Comparison of ENCODE assay signal across 9 cellular contexts in the genomic region with DNA sequence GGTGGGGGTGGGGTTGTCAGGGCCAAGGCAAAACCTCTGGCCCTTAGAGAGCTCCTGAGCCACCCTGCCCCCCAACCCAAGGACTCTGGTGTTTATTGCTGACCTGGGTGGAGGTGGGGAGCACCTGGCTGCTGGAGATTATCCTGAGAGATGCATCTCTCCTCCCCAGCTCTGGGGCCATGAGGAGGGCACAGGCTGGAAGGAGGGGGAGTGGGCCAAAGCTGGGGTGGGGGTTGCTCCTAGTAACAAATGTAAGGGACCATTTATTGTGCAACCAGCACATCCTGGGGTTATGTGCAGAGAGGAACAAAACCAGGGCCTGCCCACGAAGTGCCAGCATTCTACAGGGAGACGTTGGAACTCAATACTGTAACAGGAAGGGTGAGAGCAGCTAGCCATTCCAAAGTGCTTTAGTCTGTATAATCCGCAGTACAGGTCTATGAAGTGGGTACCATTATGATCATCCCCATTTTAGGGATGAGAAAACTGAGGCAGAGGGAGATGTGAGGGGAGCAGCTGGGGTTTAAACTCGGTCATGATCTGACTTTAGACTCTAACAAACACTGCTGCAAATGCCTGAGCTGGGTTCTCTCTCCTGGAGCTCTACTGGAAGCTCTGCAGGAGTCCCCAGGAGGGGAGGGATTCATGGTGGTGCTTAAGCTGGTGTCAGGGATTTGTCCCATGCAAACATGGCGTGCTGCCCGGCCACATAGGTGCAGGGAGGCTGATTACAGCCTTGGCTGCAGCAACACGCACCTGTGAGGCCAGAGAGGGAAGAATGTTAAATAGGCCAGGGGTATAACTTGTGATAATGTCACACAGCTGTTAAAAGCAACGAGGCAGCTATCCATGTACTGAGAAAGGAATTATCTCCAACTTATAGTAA. TPM values are rescaled to one million over a fixed set of nuclear protein-coding genes. Genes with fewer than 3 reads are reported as not detected.
DNase-seq lines count a peak whose midpoint lies in the region; ATAC-seq, FAIRE-seq and TF ChIP-seq lines count a peak whose summit lies in the region.
"Had no signal": no experiment of that assay in that cellular context is flagged by ENCODE, and none has a peak within 500 bp of the region (broad histone marks: within the 10 kb centered on the region; RNA-seq: fewer than 3 reads in every experiment).

No MANE protein-coding gene starts in this region.

- intact Hi-C loops in HepG2 (cut with micrococcal nuclease; ENCODE audit: unreplicated experiment) = no loop called here
- intact Hi-C loops in right lobe of liver (cut with DNase I) = loop anchor here in 1 of 2 donors (10.0 kb wide), 1 partner anchor 98 kb away; no protein-coding TSS in a partner anchor
- intact Hi-C loops in vagina (cut with DNase I) = loop anchor here (10.0 kb wide), 1 partner anchor 98 kb away; no protein-coding TSS in a partner anchor

- H3K79me2 ChIP-seq in HepG2 (ENCODE audit: insufficient read depth, low read length) = peaks cover 23% of the 10 kb centered on the region
- H3K79me2 ChIP-seq in SU-DHL-6 (ENCODE audit: insufficient read depth, low read length) = peaks cover 30% of the 10 kb centered on the region

- no peak overlapping the region for H3K27ac ChIP-seq in HepG2 (ENCODE audit: extremely low read length, insufficient read depth, low read length)
- peak overlapping the region in 1 of 3 donors; percentile 90 for H3K27ac ChIP-seq in right lobe of liver
- H3K27ac ChIP-seq in SU-DHL-6 (ENCODE audit: low read depth, low read length) = no peak overlapping the region
- H3K27ac ChIP-seq in vagina = peak overlapping the region; percentile 85

- H3F3A ChIP-seq in SU-DHL-6 (ENCODE audit: insufficient read depth) = no peaks in the 10 kb centered on the region

- H3K36me3 ChIP-seq in HepG2 (replicated peaks in 1 of 2; ENCODE audit: control insufficient read depth in 1 of 2, insufficient read depth in 2 of 2, low read length in 2 of 2) = no peaks in the 10 kb centered on the region
- no peaks in the 10 kb centered on the region for H3K36me3 ChIP-seq in right lobe of liver
- no peaks in the 10 kb centered on the region for H3K36me3 ChIP-seq in SU-DHL-6 (ENCODE audit: low read length)
- H3K36me3 ChIP-seq in vagina = no peaks in the 10 kb centered on the region

- TF ChIP-seq CTCF in HepG2 (CRISPR knock-in tag; IDR thresholded peaks at IDR 0.05) = no peak
- TF ChIP-seq CTCF in right lobe of liver (IDR thresholded peaks at IDR 0.05) = no peak
- no peak for TF ChIP-seq CTCF in SU-DHL-6 (IDR thresholded peaks at IDR 0.05; ENCODE audit: insufficient read depth, low read length, poor library complexity, severe bottlenecking)
- TF ChIP-seq CTCF in vagina (IDR thresholded peaks at IDR 0.05) = no peak

- H4K20me1 ChIP-seq in HepG2 (ENCODE audit: insufficient read depth, low read length) (peaks cover 3% of the 10 kb centered on the region; the same call in 1 of the 2 replicates), SU-DHL-6 (ENCODE audit: low read depth, low read length) (no peaks in the 10 kb centered on the region)

- H3K4me2 ChIP-seq in HepG2 (ENCODE audit: low read depth, low read length) (peak overlapping the region; percentile 100), SU-DHL-6 (ENCODE audit: low read depth, low read length, poor library complexity, severe bottlenecking) (no peak overlapping the region)

- peak overlapping the region; percentile 61; the same call in 1 of the 2 replicates for H3K9ac ChIP-seq in HepG2 (ENCODE audit: insufficient read depth, low read depth, low read length)
- peak overlapping the region; percentile 96; the same call in 1 of the 2 replicates for H3K9ac ChIP-seq in SU-DHL-6 (ENCODE audit: low read length)

- WGBS in HepG2 (ENCODE audit: low lambda C conversion rate) = 18% methylated on average over 8 of the region's 8 CpGs
- 57% methylated on average over 5 of the region's 8 CpGs for WGBS in right lobe of liver (ENCODE audit: insufficient coverage, low coverage, low lambda C conversion rate, missing lambda C conversion rate)

- no TSS peak for BruUV-seq in HepG2 (replicated peaks; lab: Mats Ljungman, UMichigan)

- DNase-seq in HepG2 (ENCODE audit: low spot score) (no peak), right lobe of liver (no peak), memory B cell (ENCODE audit: low spot score in 2 of 2) (no peak), vagina (ENCODE audit: extremely low spot score in 2 of 2) (no peak), globus pallidus (ENCODE audit: low spot score) (no peak)
- DNase-seq: effector memory CD4-positive, alpha-beta T cell had no signal

- H3K4me3 Mint-ChIP-seq in memory B cell = peak overlapping the region; percentile 100

- no peak overlapping the region for H2AFZ ChIP-seq in HepG2 (ENCODE audit: low read length)
- H2AFZ ChIP-seq in SU-DHL-6 (ENCODE audit: low read depth, low read length, severe bottlenecking) = no peak overlapping the region

- no peak for TF ChIP-seq POLR2A in HepG2 (IDR thresholded peaks at IDR 0.05; ENCODE audit: insufficient read depth in 1 of 2, low read depth in 2 of 2, low read length in 2 of 2)
- TF ChIP-seq POLR2A in right lobe of liver (IDR thresholded peaks at IDR 0.05) = no peak
- TF ChIP-seq POLR2A in vagina (IDR thresholded peaks at IDR 0.05) = no peak

- H3K27me3 ChIP-seq in HepG2 (ENCODE audit: control insufficient read depth in 1 of 2, insufficient read depth in 2 of 2, low read length in 2 of 2) (peaks cover 0 to 7% of the 10 kb centered on the region in 2 experiments; a peak in 1 of 5 replicates), right lobe of liver (no peaks in the 10 kb centered on the region), SU-DHL-6 (ENCODE audit: low read length) (no peaks in the 10 kb centered on the region), vagina (no peaks in the 10 kb centered on the region)

- peak overlapping the region; percentile 90 for H3K27ac Mint-ChIP-seq in memory B cell

- H3K9me3 ChIP-seq in HepG2 (ENCODE audit: low read length) = no peaks in the 10 kb centered on the region
- no peaks in the 10 kb centered on the region for H3K9me3 ChIP-seq in right lobe of liver
- no peaks in the 10 kb centered on the region for H3K9me3 ChIP-seq in SU-DHL-6 (ENCODE audit: insufficient read depth, low read length)
- no peaks in the 10 kb centered on the region for H3K9me3 ChIP-seq in vagina

- CTCF ChIA-PET in HepG2 (lab: Yijun Ruan, JAX; ENCODE audit: low intra/inter-chr PET ratio, low total read pairs) = interaction anchor here (1.2 kb wide), 1 partner anchor 37 kb away, joined by 3 read pairs; no protein-coding TSS in a partner anchor

- FAIRE-seq in HepG2 (lab: Jason Lieb, UNC) = no peak

- H3K36me3 Mint-ChIP-seq in memory B cell = peaks cover 12% of the 10 kb centered on the region

- H3K4me1 ChIP-seq in HepG2 (ENCODE audit: insufficient read depth, low read length) = peaks cover 65% of the 10 kb centered on the region
- H3K4me1 ChIP-seq in right lobe of liver = peaks cover 0 to 38% (median 3%) of the 10 kb centered on the region in 4 donors
- peaks cover 45% of the 10 kb centered on the region for H3K4me1 ChIP-seq in vagina

- no peaks in the 10 kb centered on the region for H3K27me3 Mint-ChIP-seq in memory B cell

- POLR2A ChIA-PET in HepG2 (lab: Yijun Ruan, JAX) = interaction anchor here (0.9 to 8.2 kb wide), 23 partner anchors 7 to 120 kb away, joined by 3 to 252 read pairs (median 7); a partner anchor contains a TSS

- no peak for TF ChIP-seq EP300 in HepG2 (IDR thresholded peaks at IDR 0.05; ENCODE audit: low read depth in 2 of 2, low read length in 2 of 2)
- no peak for TF ChIP-seq EP300 in HepG2 (CRISPR knock-in tag; IDR thresholded peaks at IDR 0.05; ENCODE audit: borderline replicate concordance)

- ATAC-seq in HepG2 (no peak), right lobe of liver (no peak), memory B cell (ENCODE audit: low read depth) (no peak), GM21529 (IDR thresholded peaks at IDR 0.05; ENCODE audit: unreplicated experiment) (no peak)
- no peak for ATAC-seq in activated CD4-positive, CD25-positive, alpha-beta regulatory T cell treated with anti-CD3 and anti-CD28 coated beads, Interleukin-2, amount 50 U/mL, for 24 hours

- no peaks in the 10 kb centered on the region for H3K9me3 Mint-ChIP-seq in memory B cell

- H3K4me3 ChIP-seq in HepG2 (replicated peaks in 1 of 3; ENCODE audit: insufficient read depth in 1 of 3, low read depth in 2 of 3, low read length in 3 of 3) = peak overlapping the region; percentile 36 to 99 (median 96)
- H3K4me3 ChIP-seq in right lobe of liver = no peak overlapping the region
- H3K4me3 ChIP-seq in SU-DHL-6 (ENCODE audit: insufficient read depth, low read length, poor library complexity, severe bottlenecking) = no peak overlapping the region
- no peak overlapping the region for H3K4me3 ChIP-seq in vagina

- no peak for TF ChIP-seq RAD21 in HepG2 (CRISPR knock-in tag; IDR thresholded peaks at IDR 0.05)

- H3K9me2 ChIP-seq in SU-DHL-6 (replicated peaks; ENCODE audit: insufficient read depth, low read length) = no peaks in the 10 kb centered on the region

- in situ Hi-C loops in HepG2 (cut with HindIII; ENCODE audit: extremely low pct_ligation_motif_present, low pct_unique_long_range_greater_than_20kb) = no loop called here

- peaks cover 34% of the 10 kb centered on the region for H3K4me1 Mint-ChIP-seq in memory B cell

RNA-seq across cellular contexts. Expression of a gene that starts 1.3 kb away (rescaled TPM):
- total RNA-seq in HepG2 (2016; rRNA removed; fragmentation: Illumina TruSeq; extraction: Trizol) (4.2 and 7.8 TPM in 2 replicates), right lobe of liver (10 to 100 TPM in 3 of 6 experiments, 1 to 10 TPM in 3; 7.1 to 18.6 (median 11.0) TPM), vagina (34.6 TPM)
- 3.3 and 3.4 TPM in 2 replicates for total RNA-seq in HepG2 (2016; cell fraction: cytosol; rRNA removed; fragmentation: Illumina TruSeq; extraction: Trizol; ENCODE audit: low read depth)
- total RNA-seq in HepG2 (2016; cell fraction: insoluble cytoplasmic fraction; rRNA removed; fragmentation: Illumina TruSeq; extraction: Trizol) = 2.8 and 8.6 TPM in 2 replicates
- 3.2 and 3.5 TPM in 2 replicates for total RNA-seq in HepG2 (2016; cell fraction: membrane; rRNA removed; fragmentation: Illumina TruSeq; extraction: Trizol)
- 10.0 and 14.7 TPM in 2 replicates for total RNA-seq in HepG2 (2016; cell fraction: nucleus; rRNA removed; fragmentation: Illumina TruSeq; extraction: Trizol)
- 24.2 and 27.6 TPM in 2 replicates for polyA plus RNA-seq in HepG2 (2011; rRNA removed)
- 9.7 and 15.2 TPM in 2 replicates for polyA plus RNA-seq in HepG2 (2011; cell fraction: cytosol; rRNA removed)
- 96.1 and 124 TPM in 2 replicates for polyA plus RNA-seq in HepG2 (2011; cell fraction: nucleus; rRNA removed)
- polyA plus RNA-seq in HepG2 (2012) = 17.9 and 27.7 TPM in 2 replicates
- 1.2 and 1.5 TPM in 2 replicates for polyA plus RNA-seq in HepG2 (2016; cell fraction: cytosol; fragmentation: Illumina TruSeq; extraction: Trizol; ENCODE audit: low read depth)
- polyA plus RNA-seq in HepG2 (2016; cell fraction: insoluble cytoplasmic fraction; fragmentation: Illumina TruSeq; extraction: Trizol; ENCODE audit: low read depth) = 3.8 and 4.6 TPM in 2 replicates
- 2.0 and 3.1 TPM in 2 replicates for polyA plus RNA-seq in HepG2 (2016; cell fraction: membrane; fragmentation: Illumina TruSeq; extraction: Trizol; ENCODE audit: low read depth)
- 23.9 and 27.3 TPM in 2 replicates for polyA plus RNA-seq in HepG2 (2016; cell fraction: nucleus; fragmentation: Illumina TruSeq; extraction: Trizol; ENCODE audit: insufficient read depth, low read depth)
- 8.1 and 40.4 TPM in 2 replicates for polyA minus RNA-seq in HepG2 (2011; rRNA and poly(A)+ RNA removed; ENCODE audit: low replicate concordance)
- polyA minus RNA-seq in HepG2 (2011; cell fraction: cytosol; rRNA and poly(A)+ RNA removed) = 12.8 and 13.5 TPM in 2 replicates
- 26.5 and 30.6 TPM in 2 replicates for polyA minus RNA-seq in HepG2 (2011; cell fraction: nucleus; rRNA and poly(A)+ RNA removed)

RNA-seq across cellular contexts. Expression of a gene that starts 34.9 kb away (rescaled TPM):
- total RNA-seq in HepG2 (2016; rRNA removed; fragmentation: Illumina TruSeq; extraction: Trizol) (27.1 and 28.9 TPM in 2 replicates), right lobe of liver (1 to 10 TPM; 1.8 to 4.1 (median 3.1) TPM), vagina (30.0 TPM)
- total RNA-seq in HepG2 (2016; cell fraction: cytosol; rRNA removed; fragmentation: Illumina TruSeq; extraction: Trizol; ENCODE audit: low read depth) = 5.2 and 8.2 TPM in 2 replicates
- 25.6 and 28.4 TPM in 2 replicates for total RNA-seq in HepG2 (2016; cell fraction: insoluble cytoplasmic fraction; rRNA removed; fragmentation: Illumina TruSeq; extraction: Trizol)
- 16.6 and 21.7 TPM in 2 replicates for total RNA-seq in HepG2 (2016; cell fraction: membrane; rRNA removed; fragmentation: Illumina TruSeq; extraction: Trizol)
- total RNA-seq in HepG2 (2016; cell fraction: nucleus; rRNA removed; fragmentation: Illumina TruSeq; extraction: Trizol) = 14.7 and 17.2 TPM in 2 replicates
- polyA plus RNA-seq in HepG2 (2011; rRNA removed) = 18.9 and 23.3 TPM in 2 replicates
- 19.3 and 25.5 TPM in 2 replicates for polyA plus RNA-seq in HepG2 (2011; cell fraction: cytosol; rRNA removed)
- 17.6 and 23.0 TPM in 2 replicates for polyA plus RNA-seq in HepG2 (2011; cell fraction: nucleus; rRNA removed)
- polyA plus RNA-seq in HepG2 (2012) = 20.2 and 20.5 TPM in 2 replicates
- 6.2 and 7.9 TPM in 2 replicates for polyA plus RNA-seq in HepG2 (2016; cell fraction: cytosol; fragmentation: Illumina TruSeq; extraction: Trizol; ENCODE audit: low read depth)
- polyA plus RNA-seq in HepG2 (2016; cell fraction: insoluble cytoplasmic fraction; fragmentation: Illumina TruSeq; extraction: Trizol; ENCODE audit: low read depth) = 28.7 and 30.6 TPM in 2 replicates
- polyA plus RNA-seq in HepG2 (2016; cell fraction: membrane; fragmentation: Illumina TruSeq; extraction: Trizol; ENCODE audit: low read depth) = 21.0 and 21.3 TPM in 2 replicates
- 24.9 and 26.1 TPM in 2 replicates for polyA plus RNA-seq in HepG2 (2016; cell fraction: nucleus; fragmentation: Illumina TruSeq; extraction: Trizol; ENCODE audit: insufficient read depth, low read depth)
- 0.26 and 16.8 TPM in 2 replicates for polyA minus RNA-seq in HepG2 (2011; rRNA and poly(A)+ RNA removed; ENCODE audit: low replicate concordance)
- 9.7 and 11.8 TPM in 2 replicates for polyA minus RNA-seq in HepG2 (2011; cell fraction: cytosol; rRNA and poly(A)+ RNA removed)
- polyA minus RNA-seq in HepG2 (2011; cell fraction: nucleus; rRNA and poly(A)+ RNA removed) = 12.9 and 17.7 TPM in 2 replicates

RNA-seq across cellular contexts. Expression of a gene that starts 35.2 kb away (rescaled TPM):
- not detected in 2 replicates for total RNA-seq in HepG2 (2016; rRNA removed; fragmentation: Illumina TruSeq; extraction: Trizol)
- total RNA-seq in HepG2 (2016; cell fraction: cytosol; rRNA removed; fragmentation: Illumina TruSeq; extraction: Trizol; ENCODE audit: low read depth) = not detected in 2 replicates
- total RNA-seq in HepG2 (2016; cell fraction: insoluble cytoplasmic fraction; rRNA removed; fragmentation: Illumina TruSeq; extraction: Trizol) = not detected in 2 replicates
- total RNA-seq in HepG2 (2016; cell fraction: membrane; rRNA removed; fragmentation: Illumina TruSeq; extraction: Trizol) = not detected in 2 replicates
- not detected in 2 replicates for total RNA-seq in HepG2 (2016; cell fraction: nucleus; rRNA removed; fragmentation: Illumina TruSeq; extraction: Trizol)
- polyA plus RNA-seq in HepG2 (2011; rRNA removed) = 0.03 and 0.07 TPM in 2 replicates
- not detected in 2 replicates for polyA plus RNA-seq in HepG2 (2011; cell fraction: cytosol; rRNA removed)
- 0.23 and 0.42 TPM in 2 replicates for polyA plus RNA-seq in HepG2 (2011; cell fraction: nucleus; rRNA removed)
- 0.31 TPM in 1 of 2 replicates, not detected in the other for polyA plus RNA-seq in HepG2 (2012)
- polyA plus RNA-seq in HepG2 (2016; cell fraction: cytosol; fragmentation: Illumina TruSeq; extraction: Trizol; ENCODE audit: low read depth) = not detected in 2 replicates
- not detected in 2 replicates for polyA plus RNA-seq in HepG2 (2016; cell fraction: insoluble cytoplasmic fraction; fragmentation: Illumina TruSeq; extraction: Trizol; ENCODE audit: low read depth)
- polyA plus RNA-seq in HepG2 (2016; cell fraction: membrane; fragmentation: Illumina TruSeq; extraction: Trizol; ENCODE audit: low read depth) = not detected in 2 replicates
- not detected in 2 replicates for polyA plus RNA-seq in HepG2 (2016; cell fraction: nucleus; fragmentation: Illumina TruSeq; extraction: Trizol; ENCODE audit: insufficient read depth, low read depth)
- polyA minus RNA-seq in HepG2 (2011; rRNA and poly(A)+ RNA removed; ENCODE audit: low replicate concordance) = not detected in 2 replicates
- not detected in 2 replicates for polyA minus RNA-seq in HepG2 (2011; cell fraction: cytosol; rRNA and poly(A)+ RNA removed)
- not detected in 2 replicates for polyA minus RNA-seq in HepG2 (2011; cell fraction: nucleus; rRNA and poly(A)+ RNA removed)
- not detected for total RNA-seq in right lobe of liver
- total RNA-seq in vagina = not detected

RNA-seq across cellular contexts. Expression of a gene that starts 37.3 kb away (rescaled TPM):
- total RNA-seq in HepG2 (2016; rRNA removed; fragmentation: Illumina TruSeq; extraction: Trizol) (0.52 TPM in 1 of 2 replicates, not detected in the other), right lobe of liver (1 to 10 TPM in 1 of 6 experiments, under 1 TPM in 2, not detected in 3; 0.12 to 1.3 (median 0.22) TPM), vagina (21.4 TPM)
- total RNA-seq in HepG2 (2016; cell fraction: cytosol; rRNA removed; fragmentation: Illumina TruSeq; extraction: Trizol; ENCODE audit: low read depth) = not detected in 2 replicates
- total RNA-seq in HepG2 (2016; cell fraction: insoluble cytoplasmic fraction; rRNA removed; fragmentation: Illumina TruSeq; extraction: Trizol) = 0.36 and 0.48 TPM in 2 replicates
- total RNA-seq in HepG2 (2016; cell fraction: membrane; rRNA removed; fragmentation: Illumina TruSeq; extraction: Trizol) = not detected in 2 replicates
- not detected in 2 replicates for total RNA-seq in HepG2 (2016; cell fraction: nucleus; rRNA removed; fragmentation: Illumina TruSeq; extraction: Trizol)
- 0.35 and 0.51 TPM in 2 replicates for polyA plus RNA-seq in HepG2 (2011; rRNA removed)
- not detected in 2 replicates for polyA plus RNA-seq in HepG2 (2011; cell fraction: cytosol; rRNA removed)
- 0.06 TPM in 1 of 2 replicates, not detected in the other for polyA plus RNA-seq in HepG2 (2011; cell fraction: nucleus; rRNA removed)
- 0.61 and 0.71 TPM in 2 replicates for polyA plus RNA-seq in HepG2 (2012)
- 0.25 TPM in 1 of 2 replicates, not detected in the other for polyA plus RNA-seq in HepG2 (2016; cell fraction: cytosol; fragmentation: Illumina TruSeq; extraction: Trizol; ENCODE audit: low read depth)
- polyA plus RNA-seq in HepG2 (2016; cell fraction: insoluble cytoplasmic fraction; fragmentation: Illumina TruSeq; extraction: Trizol; ENCODE audit: low read depth) = not detected in 2 replicates
- polyA plus RNA-seq in HepG2 (2016; cell fraction: membrane; fragmentation: Illumina TruSeq; extraction: Trizol; ENCODE audit: low read depth) = not detected in 2 replicates
- polyA plus RNA-seq in HepG2 (2016; cell fraction: nucleus; fragmentation: Illumina TruSeq; extraction: Trizol; ENCODE audit: insufficient read depth, low read depth) = not detected in 2 replicates
- polyA minus RNA-seq in HepG2 (2011; rRNA and poly(A)+ RNA removed; ENCODE audit: low replicate concordance) = 0.70 TPM in 1 of 2 replicates, not detected in the other
- polyA minus RNA-seq in HepG2 (2011; cell fraction: cytosol; rRNA and poly(A)+ RNA removed) = not detected in 2 replicates
- not detected in 2 replicates for polyA minus RNA-seq in HepG2 (2011; cell fraction: nucleus; rRNA and poly(A)+ RNA removed)

RNA-seq across cellular contexts. Expression of a gene that starts 49.6 kb away (rescaled TPM):
- total RNA-seq in HepG2 (2016; rRNA removed; fragmentation: Illumina TruSeq; extraction: Trizol) (21.5 and 22.3 TPM in 2 replicates), right lobe of liver (10 to 100 TPM in 5 of 6 experiments, 1 to 10 TPM in 1; 10.0 to 12.9 (median 12.0) TPM), vagina (29.7 TPM)
- 2.7 and 3.0 TPM in 2 replicates for total RNA-seq in HepG2 (2016; cell fraction: cytosol; rRNA removed; fragmentation: Illumina TruSeq; extraction: Trizol; ENCODE audit: low read depth)
- total RNA-seq in HepG2 (2016; cell fraction: insoluble cytoplasmic fraction; rRNA removed; fragmentation: Illumina TruSeq; extraction: Trizol) = 22.1 and 22.5 TPM in 2 replicates
- 7.2 and 8.1 TPM in 2 replicates for total RNA-seq in HepG2 (2016; cell fraction: membrane; rRNA removed; fragmentation: Illumina TruSeq; extraction: Trizol)
- 23.0 and 27.1 TPM in 2 replicates for total RNA-seq in HepG2 (2016; cell fraction: nucleus; rRNA removed; fragmentation: Illumina TruSeq; extraction: Trizol)
- 23.5 and 30.4 TPM in 2 replicates for polyA plus RNA-seq in HepG2 (2011; rRNA removed)
- polyA plus RNA-seq in HepG2 (2011; cell fraction: cytosol; rRNA removed) = 11.6 and 11.8 TPM in 2 replicates
- polyA plus RNA-seq in HepG2 (2011; cell fraction: nucleus; rRNA removed) = 87.2 and 93.5 TPM in 2 replicates
- 28.0 and 29.8 TPM in 2 replicates for polyA plus RNA-seq in HepG2 (2012)
- polyA plus RNA-seq in HepG2 (2016; cell fraction: cytosol; fragmentation: Illumina TruSeq; extraction: Trizol; ENCODE audit: low read depth) = 0.86 and 0.95 TPM in 2 replicates
- 15.3 and 21.2 TPM in 2 replicates for polyA plus RNA-seq in HepG2 (2016; cell fraction: insoluble cytoplasmic fraction; fragmentation: Illumina TruSeq; extraction: Trizol; ENCODE audit: low read depth)
- polyA plus RNA-seq in HepG2 (2016; cell fraction: membrane; fragmentation: Illumina TruSeq; extraction: Trizol; ENCODE audit: low read depth) = 2.1 and 3.0 TPM in 2 replicates
- 66.1 and 73.3 TPM in 2 replicates for polyA plus RNA-seq in HepG2 (2016; cell fraction: nucleus; fragmentation: Illumina TruSeq; extraction: Trizol; ENCODE audit: insufficient read depth, low read depth)
- polyA minus RNA-seq in HepG2 (2011; rRNA and poly(A)+ RNA removed; ENCODE audit: low replicate concordance) = 39.5 and 89.3 TPM in 2 replicates
- 31.1 and 31.4 TPM in 2 replicates for polyA minus RNA-seq in HepG2 (2011; cell fraction: cytosol; rRNA and poly(A)+ RNA removed)
- polyA minus RNA-seq in HepG2 (2011; cell fraction: nucleus; rRNA and poly(A)+ RNA removed) = 27.4 and 30.3 TPM in 2 replicates

Comparison
In these comparisons a context has a peak if more than half of its experiments do, and no peak if none do; other contexts are left out.
1. H3K4me3 ChIP-seq: peak in HepG2 (3 of 3); none in right lobe of liver (0 of 3), SU-DHL-6 (single experiment) and vagina (0 of 2).